20 cellular contexts compared by ENCODE assay signal in genomic region chr2:36564377-36564930, GRCh38. TPM values are rescaled to one million over a fixed set of nuclear protein-coding genes. Genes with fewer than 3 reads are reported as not detected.
DNase-seq lines count a peak whose midpoint lies in the region; ATAC-seq, FAIRE-seq and TF ChIP-seq lines count a peak whose summit lies in the region.
"Had no signal": no experiment of that assay in that cellular context is flagged by ENCODE, and none has a peak within 500 bp of the region (broad histone marks: within the 10 kb centered on the region; RNA-seq: fewer than 3 reads in every experiment).

No MANE protein-coding gene starts in this region.

- H3K27ac ChIP-seq in astrocyte (ENCODE audit: low read depth, low read length) (peak overlapping the region; percentile 6), spleen (peak overlapping the region in 1 of 8 donors; percentile 71)
- H3K27ac ChIP-seq: gastroesophageal sphincter had no signal

- H3K27me3 ChIP-seq in astrocyte (ENCODE audit: insufficient read depth, low read length) (no peaks in the 10 kb centered on the region), spleen (replicated peaks in 1 of 7) (no peaks in the 10 kb centered on the region)
- H3K27me3 ChIP-seq: esophagus muscularis mucosa, gastroesophageal sphincter had no signal

- peak; percentile 63 for FAIRE-seq in HTR-8/SVneo (lab: Jason Lieb, UNC)
- no peak for FAIRE-seq in astrocyte (lab: Jason Lieb, UNC)
- FAIRE-seq: D721Med, urothelium cell line had no signal

- H3K36me3 ChIP-seq in astrocyte (ENCODE audit: insufficient read depth, low read length) (peaks cover 11% of the 10 kb centered on the region), spleen (peaks cover 0 to 76% (median 11%) of the 10 kb centered on the region in 6 donors)

- intact Hi-C loops in spleen (cut with DNase I; ENCODE audit: low total_unique reads) = no loop called here

- H3K27me3 Mint-ChIP-seq in astrocyte (ENCODE audit: low read depth, unreplicated experiment) = no peaks in the 10 kb centered on the region
- H3K27me3 Mint-ChIP-seq: central memory CD8-positive, alpha-beta T cell had no signal

- no peak overlapping the region for H3K9ac ChIP-seq in astrocyte (ENCODE audit: low read length)

- no peaks in the 10 kb centered on the region for H4K20me1 ChIP-seq in astrocyte (ENCODE audit: insufficient read depth, low read length)

- H3K27ac Mint-ChIP-seq in astrocyte (ENCODE audit: unreplicated experiment) = peak overlapping the region; percentile 30
- H3K27ac Mint-ChIP-seq: activated CD8-positive, alpha-beta T cell treated with anti-CD3 and anti-CD28 coated beads, Interleukin-2, amount 10 ng/mL, durations not matched to agents 7 days and 5 days had no signal

- DNase-seq in HTR-8/SVneo (ENCODE audit: insufficient read length, low spot score) (no peak), astrocyte (ENCODE audit: low read depth) (no peak), medulla oblongata (ENCODE audit: extremely low spot score) (peak; percentile 55), superior temporal gyrus (ENCODE audit: extremely low spot score) (peak; percentile 75), spleen (no peak)
- DNase-seq in activated CD4-positive, alpha-beta T cell treated with anti-CD3 and anti-CD28 coated beads for 48 hours = no peak
- DNase-seq: activated CD8-positive, alpha-beta T cell treated with anti-CD3 and anti-CD28 coated beads, Interleukin-2, amount 10 ng/mL, durations not matched to agents 7 days and 5 days; activated T-cell treated with anti-CD3 and anti-CD28 coated beads, Interleukin-2, amount 50 U/mL, for 1 hour; effector CD8-positive, alpha-beta T cell; NCI-H1694; NCI-H69; nephron progenitor cell; stimulated activated CD4-positive, alpha-beta T cell treated with anti-CD3 and anti-CD28 coated beads, Interleukin-12 subunit alpha, Interleukin-12 subunit beta, amount 100 ng/mL, for 4 hours had no signal

- peaks cover 9% of the 10 kb centered on the region for H3K36me3 Mint-ChIP-seq in astrocyte (ENCODE audit: low read depth, unreplicated experiment)

- no peak overlapping the region for H3K4me3 ChIP-seq in astrocyte (ENCODE audit: insufficient read depth, low read depth, low read length)
- H3K4me3 ChIP-seq in spleen = no peak overlapping the region
- H3K4me3 ChIP-seq: esophagus muscularis mucosa, gastroesophageal sphincter had no signal

- WGBS in spleen, 5 donors = 84 to 91% (median 87%) methylated on average over 11 of the region's 11 CpGs

- H3K4me1 Mint-ChIP-seq in astrocyte (ENCODE audit: low read depth, unreplicated experiment) = peaks cover 75% of the 10 kb centered on the region

- peak overlapping the region; percentile 26 for H3K4me2 ChIP-seq in astrocyte (ENCODE audit: low read length)

- H3K9me3 Mint-ChIP-seq in astrocyte (ENCODE audit: unreplicated experiment) = no peaks in the 10 kb centered on the region
- H3K9me3 Mint-ChIP-seq: central memory CD8-positive, alpha-beta T cell; nephron progenitor cell had no signal

- ATAC-seq in HG03460 (IDR thresholded peaks at IDR 0.05; ENCODE audit: unreplicated experiment) (no peak), GM18519 (IDR thresholded peaks at IDR 0.05; ENCODE audit: low FRiP score, unreplicated experiment) (no peak)
- ATAC-seq: activated CD8-positive, alpha-beta T cell treated with anti-CD3 and anti-CD28 coated beads, Interleukin-2, amount 10 ng/mL, durations not matched to agents 7 days and 5 days; gastroesophageal sphincter had no signal

- H3K4me1 ChIP-seq in astrocyte (ENCODE audit: insufficient read depth, low read length) (peaks cover 65% of the 10 kb centered on the region), spleen (peaks cover 3 to 38% (median 26%) of the 10 kb centered on the region in 6 donors)

- H2AFZ ChIP-seq in astrocyte (ENCODE audit: low read depth, low read length) = no peak overlapping the region

- H3K4me3 Mint-ChIP-seq in astrocyte (ENCODE audit: unreplicated experiment) = peak overlapping the region; percentile 23
- H3K4me3 Mint-ChIP-seq: activated CD8-positive, alpha-beta T cell treated with anti-CD3 and anti-CD28 coated beads, Interleukin-2, amount 10 ng/mL, durations not matched to agents 7 days and 5 days; central memory CD8-positive, alpha-beta T cell had no signal

- TF ChIP-seq POLR2A in spleen (IDR thresholded peaks at IDR 0.05) = no peak

- H3K9me3 ChIP-seq in astrocyte (ENCODE audit: insufficient read depth, low read depth, low read length) (no peaks in the 10 kb centered on the region), spleen (no peaks in the 10 kb centered on the region)
- H3K9me3 ChIP-seq: esophagus muscularis mucosa, gastroesophageal sphincter had no signal

- TF ChIP-seq CTCF in astrocyte (IDR thresholded peaks at IDR 0.05; ENCODE audit: insufficient read depth, low read depth, low read length) (no peak), spleen (IDR thresholded peaks at IDR 0.05 in 8 of 11, conservative IDR thresholded peaks at IDR 0.05 in 3 of 11) (no peak)

- peaks cover 63% of the 10 kb centered on the region for H3K79me2 ChIP-seq in astrocyte (ENCODE audit: insufficient read depth, low read length)

RNA-seq across cellular contexts. Expression of gene FEZ2, which starts 33.5 kb away (rescaled TPM):
- 43.2 and 45.0 TPM in 2 replicates for total RNA-seq in astrocyte
- 10 to 100 TPM; 46.3 to 76.9 (median 59.3) TPM for total RNA-seq in spleen
- polyA plus RNA-seq in spleen = 10 to 100 TPM; 12.2 to 35.8 (median 22.6) TPM

Comparison
In these comparisons a context has a peak if more than half of its experiments do, and no peak if none do; other contexts are left out.
1. DNase-seq: peak in medulla oblongata (single experiment) and superior temporal gyrus (single experiment); none in HTR-8/SVneo (single experiment), astrocyte (single experiment), spleen (single experiment) and activated CD4-positive, alpha-beta T cell treated with anti-CD3 and anti-CD28 coated beads for 48 hours (single experiment).